Comparison of ENCODE assay signal across 6 cellular contexts in the genomic region with DNA sequence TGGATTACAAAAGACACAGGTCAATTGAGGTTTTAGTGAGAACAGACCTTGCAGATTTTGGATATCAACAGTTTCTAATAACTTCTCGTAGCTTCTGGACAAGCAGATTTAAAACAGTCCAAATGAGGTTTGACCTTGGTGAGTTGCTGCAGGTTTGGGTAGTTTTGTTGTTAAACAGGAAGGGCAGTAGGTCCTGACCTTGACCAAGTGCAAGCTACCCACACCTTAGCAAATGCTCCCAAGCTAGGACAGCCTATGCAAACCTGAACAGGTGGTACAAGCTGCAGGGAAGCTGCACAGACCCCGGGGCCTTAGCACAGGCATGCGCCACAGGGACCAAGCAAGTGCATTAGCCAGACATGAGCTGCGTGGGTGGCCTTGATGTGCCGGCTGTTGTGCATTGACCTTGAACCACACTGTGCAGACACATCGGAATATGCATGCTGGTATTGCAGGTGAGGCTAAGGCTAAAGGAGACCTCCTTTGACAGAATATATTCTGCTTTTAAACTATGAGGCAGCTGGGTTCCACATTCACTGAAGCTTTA. TPM values are rescaled to one million over a fixed set of nuclear protein-coding genes. Genes with fewer than 3 reads are reported as not detected.
"Had no signal": no experiment of that assay in that cellular context is flagged by ENCODE, and none has a peak within 500 bp of the region (broad histone marks: within the 10 kb centered on the region; RNA-seq: fewer than 3 reads in every experiment).

No MANE protein-coding gene starts in this region.

- H3K4me3 ChIP-seq: K562 had no signal

- FAIRE-seq: HTR-8/SVneo, K562 had no signal

- ATAC-seq: K562 had no signal

- H3K4me1 Mint-ChIP-seq: IgD-negative memory B cell had no signal

- H3K27ac ChIP-seq: HL-60 had no signal

- DNase-seq: IMR-90, KBM-7 had no signal

- H3K36me3 Mint-ChIP-seq: IgD-negative memory B cell had no signal

RNA-seq across cellular contexts. Expression of a gene that starts 40.2 kb away (rescaled TPM):
- polyA plus RNA-seq: IgD-negative memory B cell had no signal
